Comparison of ENCODE assay signal across 18 cellular contexts in the genomic region with DNA sequence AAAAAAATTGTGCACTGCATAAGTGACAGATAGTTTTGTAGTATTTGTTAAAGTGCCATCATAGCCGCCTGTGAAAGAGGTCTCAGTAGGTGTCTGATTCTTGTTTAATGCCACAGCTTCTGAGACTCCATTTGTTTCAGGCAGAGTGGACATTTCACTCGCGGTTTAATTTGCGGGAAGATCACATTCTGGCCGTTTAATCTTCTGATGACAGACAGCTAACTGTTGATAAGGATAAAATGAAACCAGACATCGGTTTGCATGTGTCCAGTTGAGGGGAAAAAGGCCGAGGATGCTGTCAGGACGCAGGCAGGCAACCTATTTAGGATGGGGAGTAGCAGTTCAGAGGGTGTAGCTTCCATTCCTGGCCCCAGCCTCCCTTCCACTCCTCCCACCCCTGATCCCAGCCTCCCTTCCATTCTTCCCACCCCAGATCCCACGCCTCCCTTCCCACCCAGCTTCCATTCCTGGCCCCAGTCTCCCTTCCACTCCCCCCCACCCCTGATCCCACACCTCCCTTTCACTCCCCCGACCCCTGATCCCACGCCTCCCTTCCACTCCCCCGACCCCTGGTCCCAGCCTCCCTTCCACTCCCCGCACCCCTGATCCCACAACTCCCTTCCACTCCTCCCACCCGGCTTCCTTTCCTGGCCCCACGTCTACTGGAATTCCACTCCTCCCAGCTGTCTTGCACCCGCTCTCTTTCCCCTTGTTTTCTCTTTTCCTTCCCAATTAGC. TPM values are rescaled to one million over a fixed set of nuclear protein-coding genes. Genes with fewer than 3 reads are reported as not detected.
A peak's percentile ranks its signal among the peaks of the same experiment; 100 is the strongest.
DNase-seq lines count a peak whose midpoint lies in the region; ATAC-seq, FAIRE-seq and TF ChIP-seq lines count a peak whose summit lies in the region.
"Had no signal": no experiment of that assay in that cellular context is flagged by ENCODE, and none has a peak within 500 bp of the region (broad histone marks: within the 10 kb centered on the region; RNA-seq: fewer than 3 reads in every experiment).

No MANE protein-coding gene starts in this region.

- no peak for TF ChIP-seq CTCF in heart left ventricle (IDR thresholded peaks at IDR 0.05)
- no peak for TF ChIP-seq CTCF in fibroblast of villous mesenchyme (IDR thresholded peaks at IDR 0.05; ENCODE audit: insufficient read depth, low read depth, low read length)
- TF ChIP-seq CTCF in nephron (IDR thresholded peaks at IDR 0.05; ENCODE audit: unreplicated experiment in 3 of 3): no peak

- no peak for TF ChIP-seq POLR2A in heart left ventricle (IDR thresholded peaks at IDR 0.05)

- peaks cover 0 to 7% (median 0%) of the 10 kb centered on the region in 9 donors for H3K36me3 ChIP-seq in heart left ventricle
- H3K36me3 ChIP-seq: right lobe of liver had no signal

- H3K4me1 Mint-ChIP-seq in nephron: peaks cover 62% of the 10 kb centered on the region

- H3K27ac Mint-ChIP-seq in nephron: peak overlapping the region; percentile 48 to 84 (median 56)
- H3K27ac Mint-ChIP-seq: activated CD8-positive, alpha-beta T cell treated with anti-CD3 and anti-CD28 coated beads for 36 hours; activated T-cell treated with anti-CD3 and anti-CD28 coated beads, Interleukin-2, amount 50 U/mL, for 72 hours had no signal

- peaks cover 13% of the 10 kb centered on the region for H3K9me3 Mint-ChIP-seq in nephron
- H3K9me3 Mint-ChIP-seq: activated CD8-positive, alpha-beta T cell treated with anti-CD3 and anti-CD28 coated beads for 36 hours; activated T-cell treated with anti-CD3 and anti-CD28 coated beads, Interleukin-2, amount 50 U/mL, for 72 hours had no signal

- H3K4me3 ChIP-seq in heart left ventricle (no peak overlapping the region), fibroblast of villous mesenchyme (ENCODE audit: low read depth, low read length) (no peak overlapping the region)
- H3K4me3 ChIP-seq: BLaER1 treated with 17β-estradiol and CSF1 and Interleukin-3, amounts not matched to agents 10 nM and 100 nM; right lobe of liver; tibial nerve had no signal

- ATAC-seq in heart left ventricle (no peak), GM21381 (IDR thresholded peaks at IDR 0.05; ENCODE audit: unreplicated experiment) (no peak)
- ATAC-seq: activated CD8-positive, alpha-beta T cell treated with anti-CD3 and anti-CD28 coated beads for 36 hours; activated T-cell treated with anti-CD3 and anti-CD28 coated beads, Interleukin-2, amount 50 U/mL, for 72 hours; right lobe of liver had no signal

- H3K27ac ChIP-seq in heart left ventricle: peak overlapping the region in 9 of 12 donors; percentile 24 to 93 (median 90)
- H3K27ac ChIP-seq: BLaER1 treated with 17β-estradiol and CSF1 and Interleukin-3, amounts not matched to agents 10 nM and 100 nM; right lobe of liver had no signal

- peaks cover 18 to 58% (median 40%) of the 10 kb centered on the region in 12 donors for H3K4me1 ChIP-seq in heart left ventricle

- FAIRE-seq in urothelium cell line (lab: Jason Lieb, UNC): peak; percentile 88
- FAIRE-seq: A204.1 had no signal

- H3K27me3 ChIP-seq in heart left ventricle: no peaks in the 10 kb centered on the region
- H3K27me3 ChIP-seq: BLaER1 treated with 17β-estradiol and CSF1 and Interleukin-3, amounts not matched to agents 10 nM and 100 nM; right lobe of liver; tibial nerve had no signal

- no peak for DNase-seq in heart left ventricle
- no peak for DNase-seq in cardiac septum (ENCODE audit: low spot score)
- peak; percentile 22 for DNase-seq in fibroblast of villous mesenchyme (ENCODE audit: low read depth)
- DNase-seq in urothelium cell line (ENCODE audit: low spot score): no peak
- DNase-seq in NCI-H2107 (lab: John Stamatoyannopoulos, UW): no peak
- DNase-seq in midbrain (lab: John Stamatoyannopoulos, UW): no peak
- DNase-seq: activated CD8-positive, alpha-beta T cell treated with anti-CD3 and anti-CD28 coated beads for 36 hours; activated T-cell treated with anti-CD3 and anti-CD28 coated beads, Interleukin-2, amount 50 U/mL, for 72 hours; effector CD8-positive, alpha-beta T cell; HCEC 1CT; NCI-H1930; NCI-H526 had no signal

- WGBS in heart left ventricle, 4 donors: 60 to 66% (median 61%) methylated on average over 16 of the region's 16 CpGs

- no peak overlapping the region for H3K4me3 Mint-ChIP-seq in nephron
- H3K4me3 Mint-ChIP-seq: activated CD8-positive, alpha-beta T cell treated with anti-CD3 and anti-CD28 coated beads for 36 hours; activated T-cell treated with anti-CD3 and anti-CD28 coated beads, Interleukin-2, amount 50 U/mL, for 72 hours had no signal

- intact Hi-C loops in heart left ventricle (cut with DNase I) (no loop called here), cardiac septum (cut with DNase I) (no loop called here)

- H3K36me3 Mint-ChIP-seq in nephron (ENCODE audit: low read depth): peaks cover 15% of the 10 kb centered on the region

- peaks cover 6% of the 10 kb centered on the region for H3K27me3 Mint-ChIP-seq in nephron (ENCODE audit: low read depth)
- H3K27me3 Mint-ChIP-seq: activated CD8-positive, alpha-beta T cell treated with anti-CD3 and anti-CD28 coated beads for 36 hours had no signal

- H3K9me3 ChIP-seq in heart left ventricle: peaks cover 0 to 11% (median 0%) of the 10 kb centered on the region in 12 donors
- H3K9me3 ChIP-seq: BLaER1 treated with 17β-estradiol and CSF1 and Interleukin-3, amounts not matched to agents 10 nM and 100 nM; right lobe of liver had no signal

RNA-seq across cellular contexts. Expression of gene ATP11A, which starts 23.8 kb away (rescaled TPM):
- total RNA-seq in heart left ventricle: 100 to 1,000 TPM in 5 of 9 donors, 10 to 100 TPM in 4; 51.4 to 146 (median 110) TPM
- polyA plus RNA-seq in heart left ventricle: 10 to 100 TPM; 20.5 to 91.2 TPM
- 96.5 TPM for total RNA-seq in cardiac septum
- 5.8 and 6.9 TPM in 2 replicates for total RNA-seq in fibroblast of villous mesenchyme
